ENCODE assay signal across 11 cellular contexts in genomic region chr12:12976366-12976765, GRCh38. TPM values are rescaled to one million over a fixed set of nuclear protein-coding genes. Genes with fewer than 3 reads are reported as not detected.
DNase-seq lines count a peak whose midpoint lies in the region; ATAC-seq, FAIRE-seq and TF ChIP-seq lines count a peak whose summit lies in the region.
"Had no signal": no experiment of that assay in that cellular context is flagged by ENCODE, and none has a peak within 500 bp of the region (broad histone marks: within the 10 kb centered on the region; RNA-seq: fewer than 3 reads in every experiment).

No MANE protein-coding gene starts in this region.

- no peaks in the 10 kb centered on the region for H3K27me3 Mint-ChIP-seq in activated naive CD8-positive, alpha-beta T cell treated with anti-CD3 and anti-CD28 coated beads, Interleukin-2, amount 50 U/mL, for 24 hours
- H3K27me3 Mint-ChIP-seq in activated naive CD4-positive, alpha-beta T cell treated with anti-CD3 and anti-CD28 coated beads, Interleukin-2, amount 10 ng/mL, durations not matched to agents 7 days and 5 days = no peaks in the 10 kb centered on the region

- H3K36me3 Mint-ChIP-seq in activated naive CD8-positive, alpha-beta T cell treated with anti-CD3 and anti-CD28 coated beads, Interleukin-2, amount 50 U/mL, for 24 hours (ENCODE audit: low read depth) = peaks cover 39% of the 10 kb centered on the region
- H3K36me3 Mint-ChIP-seq in activated naive CD4-positive, alpha-beta T cell treated with anti-CD3 and anti-CD28 coated beads, Interleukin-2, amount 10 ng/mL, durations not matched to agents 7 days and 5 days = peaks cover 30% of the 10 kb centered on the region

- H3K27me3 ChIP-seq in body of pancreas (no peaks in the 10 kb centered on the region), right cardiac atrium (ENCODE audit: control insufficient read depth, insufficient read depth) (no peaks in the 10 kb centered on the region)
- H3K27me3 ChIP-seq: testis had no signal

- ATAC-seq in body of pancreas = peak; percentile 38
- ATAC-seq in right cardiac atrium = peak; percentile 68 to 78
- ATAC-seq in activated naive CD8-positive, alpha-beta T cell treated with anti-CD3 and anti-CD28 coated beads, Interleukin-2, amount 50 U/mL, for 24 hours = no peak
- ATAC-seq in HG03439 (IDR thresholded peaks at IDR 0.05; ENCODE audit: unreplicated experiment) = no peak

- H3K4me3 Mint-ChIP-seq in activated naive CD8-positive, alpha-beta T cell treated with anti-CD3 and anti-CD28 coated beads, Interleukin-2, amount 50 U/mL, for 24 hours = no peak overlapping the region
- no peak overlapping the region for H3K4me3 Mint-ChIP-seq in activated naive CD4-positive, alpha-beta T cell treated with anti-CD3 and anti-CD28 coated beads, Interleukin-2, amount 10 ng/mL, durations not matched to agents 7 days and 5 days

- H3K27ac Mint-ChIP-seq in activated naive CD8-positive, alpha-beta T cell treated with anti-CD3 and anti-CD28 coated beads, Interleukin-2, amount 50 U/mL, for 24 hours = no peak overlapping the region
- no peak overlapping the region for H3K27ac Mint-ChIP-seq in activated naive CD4-positive, alpha-beta T cell treated with anti-CD3 and anti-CD28 coated beads, Interleukin-2, amount 10 ng/mL, durations not matched to agents 7 days and 5 days

- intact Hi-C loops in body of pancreas (cut with DNase I) = no loop called here
- intact Hi-C loops in right cardiac atrium (cut with DNase I) = no loop called here

- H3K9me3 ChIP-seq in body of pancreas = no peaks in the 10 kb centered on the region
- no peaks in the 10 kb centered on the region for H3K9me3 ChIP-seq in right cardiac atrium (ENCODE audit: control insufficient read depth, low read length)
- H3K9me3 ChIP-seq: testis had no signal

- H3K4me1 Mint-ChIP-seq in activated naive CD8-positive, alpha-beta T cell treated with anti-CD3 and anti-CD28 coated beads, Interleukin-2, amount 50 U/mL, for 24 hours = peaks cover 2% of the 10 kb centered on the region
- H3K4me1 Mint-ChIP-seq in activated naive CD4-positive, alpha-beta T cell treated with anti-CD3 and anti-CD28 coated beads, Interleukin-2, amount 10 ng/mL, durations not matched to agents 7 days and 5 days = no peaks in the 10 kb centered on the region

- H3K9me3 Mint-ChIP-seq in activated naive CD8-positive, alpha-beta T cell treated with anti-CD3 and anti-CD28 coated beads, Interleukin-2, amount 50 U/mL, for 24 hours = peaks cover 15% of the 10 kb centered on the region
- H3K9me3 Mint-ChIP-seq in activated naive CD4-positive, alpha-beta T cell treated with anti-CD3 and anti-CD28 coated beads, Interleukin-2, amount 10 ng/mL, durations not matched to agents 7 days and 5 days = peaks cover 10% of the 10 kb centered on the region

- DNase-seq in H54 (ENCODE audit: insufficient read length, low spot score) = peak; percentile 58
- peak in 1 of 4 donors; percentile 31 for DNase-seq in body of pancreas
- no peak for DNase-seq in right cardiac atrium
- peak; percentile 98 for DNase-seq in stromal cell of bone marrow (ENCODE audit: low read depth)
- DNase-seq in activated naive CD8-positive, alpha-beta T cell treated with anti-CD3 and anti-CD28 coated beads, Interleukin-2, amount 50 U/mL, for 24 hours = no peak
- no peak for DNase-seq in activated naive CD4-positive, alpha-beta T cell treated with anti-CD3 and anti-CD28 coated beads, Interleukin-2, amount 10 ng/mL, durations not matched to agents 7 days and 5 days
- no peak for DNase-seq in GOT3 (lab: John Stamatoyannopoulos, UW)
- DNase-seq: testis had no signal

- FAIRE-seq in H54 (lab: Jason Lieb, UNC) = peak; percentile 70
- FAIRE-seq: frontal cortex had no signal

- no peak for TF ChIP-seq CTCF in body of pancreas (IDR thresholded peaks at IDR 0.05)

- TF ChIP-seq POLR2A in H54 (IDR thresholded peaks at IDR 0.05; ENCODE audit: low read depth, low read length) (no peak), body of pancreas (IDR thresholded peaks at IDR 0.05) (no peak)

- no peak overlapping the region for H3K27ac ChIP-seq in body of pancreas
- no peak overlapping the region for H3K27ac ChIP-seq in right cardiac atrium (ENCODE audit: low read length)
- H3K27ac ChIP-seq: testis had no signal

- H3K4me3 ChIP-seq in body of pancreas (no peak overlapping the region), right cardiac atrium (ENCODE audit: low read length) (no peak overlapping the region)
- H3K4me3 ChIP-seq: testis had no signal

- CTCF ChIA-PET in activated naive CD4-positive, alpha-beta T cell treated with anti-CD3 and anti-CD28 coated beads, Interleukin-2, amount 10 ng/mL, durations not matched to agents 7 days and 5 days (lab: Charles Lee) = interaction anchor here (0.7 to 2.0 kb wide), 7 partner anchors 10 to 184 kb away, joined by 3 to 13 read pairs (median 4); no protein-coding TSS in a partner anchor

- H3K36me3 ChIP-seq in body of pancreas (replicated peaks in 1 of 2; ENCODE audit: insufficient read depth in 1 of 2, low read depth in 2 of 2) = peaks cover 8 to 11% of the 10 kb centered on the region in 2 donors

- WGBS in body of pancreas, 2 donors = 91 to 92% methylated on average over 2 of the region's 2 CpGs
- 65% methylated on average over 2 of the region's 2 CpGs for WGBS in right cardiac atrium

- H3K4me1 ChIP-seq in body of pancreas = no peaks in the 10 kb centered on the region
- peaks cover 7% of the 10 kb centered on the region for H3K4me1 ChIP-seq in right cardiac atrium (ENCODE audit: control insufficient read depth, insufficient read depth, low read length)
- H3K4me1 ChIP-seq: testis had no signal

RNA-seq across cellular contexts. Expression of gene HEBP1, which starts 23.7 kb away (rescaled TPM):
- total RNA-seq in body of pancreas (10 to 100 TPM; 19.4 to 28.8 TPM), right cardiac atrium (10 to 100 TPM; 54.4 to 81.0 (median 70.2) TPM)
- polyA plus RNA-seq in right cardiac atrium = 65.7 TPM

RNA-seq across cellular contexts. Expression of gene GPRC5D, which starts 24.4 kb away (rescaled TPM):
- total RNA-seq in body of pancreas (not detected), right cardiac atrium (not detected)
- polyA plus RNA-seq in right cardiac atrium = not detected
- total RNA-seq: frontal cortex, pulmonary artery endothelial cell had no signal

Comparison
In these comparisons a context has a peak if more than half of its experiments do, and no peak if none do; other contexts are left out.
1. DNase-seq: peak in H54 (single experiment) and stromal cell of bone marrow (single experiment); none in right cardiac atrium (0 of 3), activated naive CD8-positive, alpha-beta T cell treated with anti-CD3 and anti-CD28 coated beads, Interleukin-2, amount 50 U/mL, for 24 hours (single experiment), activated naive CD4-positive, alpha-beta T cell treated with anti-CD3 and anti-CD28 coated beads, Interleukin-2, amount 10 ng/mL, durations not matched to agents 7 days and 5 days (single experiment) and GOT3 (single experiment).
2. ATAC-seq: peak in body of pancreas (single experiment) and right cardiac atrium (2 of 2); none in activated naive CD8-positive, alpha-beta T cell treated with anti-CD3 and anti-CD28 coated beads, Interleukin-2, amount 50 U/mL, for 24 hours (single experiment) and HG03439 (single experiment).